20 cellular contexts compared by ENCODE assay signal in the genomic region with DNA sequence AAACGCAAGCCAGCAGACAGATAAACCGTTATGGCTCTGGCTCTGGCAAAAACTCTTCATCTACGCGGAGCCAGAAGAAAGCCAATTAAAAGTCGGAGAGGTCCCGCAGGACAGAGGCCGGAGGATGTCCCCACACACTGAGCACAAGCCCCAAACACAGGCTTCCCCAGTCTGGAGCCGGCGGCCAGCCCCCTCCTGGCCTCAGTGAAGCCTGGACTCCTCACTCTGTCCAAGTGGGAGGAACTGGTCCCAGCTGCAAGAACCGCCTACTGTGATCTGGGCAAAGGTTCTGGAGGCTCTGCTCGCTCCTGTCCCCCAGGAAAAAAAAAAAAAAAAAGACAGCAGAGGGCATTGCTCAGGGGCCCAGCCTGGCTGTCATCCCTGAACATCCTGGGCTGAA. TPM values are rescaled to one million over a fixed set of nuclear protein-coding genes. Genes with fewer than 3 reads are reported as not detected.
DNase-seq lines count a peak whose midpoint lies in the region; ATAC-seq and TF ChIP-seq lines count a peak whose summit lies in the region.
"Had no signal": no experiment of that assay in that cellular context is flagged by ENCODE, and none has a peak within 500 bp of the region (broad histone marks: within the 10 kb centered on the region; RNA-seq: fewer than 3 reads in every experiment).

No MANE protein-coding gene starts in this region.

- H3K36me3 ChIP-seq in gastroesophageal sphincter (no peaks in the 10 kb centered on the region), upper lobe of left lung (no peaks in the 10 kb centered on the region)
- H3K36me3 ChIP-seq: ascending aorta had no signal

- no peak for TF ChIP-seq CTCF in WTC11 (IDR thresholded peaks at IDR 0.05)
- no peak for TF ChIP-seq CTCF in gastroesophageal sphincter (IDR thresholded peaks at IDR 0.05)
- no peak for TF ChIP-seq CTCF in mesothelial cell of epicardium (IDR thresholded peaks at IDR 0.05; ENCODE audit: unreplicated experiment)
- no peak for TF ChIP-seq CTCF in upper lobe of left lung (IDR thresholded peaks at IDR 0.05)

- DNase-seq in WTC11 (ENCODE audit: low spot score) (peak; percentile 9), mesothelial cell of epicardium (ENCODE audit: low spot score in 2 of 2, unreplicated experiment in 2 of 2) (no peak), upper lobe of left lung (no peak)
- DNase-seq: activated CD4-positive, alpha-beta T cell treated with anti-CD3 and anti-CD28 coated beads, Interleukin-2, amount 50 U/mL, for 48 hours; activated naive CD4-positive, alpha-beta T cell treated with anti-CD3 and anti-CD28 coated beads for 36 hours; KBM-7; MV-4-11; NCI-H187; NCI-H446; RPMI8226; stimulated activated CD4-positive, alpha-beta T cell treated with anti-CD3 and anti-CD28 coated beads, Interleukin-15, amount 100 ng/mL, for 24 hours; T-cell had no signal

- 32 to 60% methylated on average over 3 to 9 of the region's 11 CpGs for WGBS in gastroesophageal sphincter (ENCODE audit: low coverage in 1 of 2), 2 donors
- 73 to 84% methylated on average over 11 of the region's 11 CpGs for WGBS in upper lobe of left lung, 2 donors

- H3K27ac Mint-ChIP-seq in WTC11 (no peak overlapping the region), mesothelial cell of epicardium (peak overlapping the region; percentile 21)
- H3K27ac Mint-ChIP-seq: activated naive CD4-positive, alpha-beta T cell treated with anti-CD3 and anti-CD28 coated beads for 36 hours; memory B cell; stimulated activated effector memory CD8-positive, alpha-beta T cell treated with anti-CD3 and anti-CD28 coated beads, Interleukin-12 subunit alpha, Interleukin-12 subunit beta, amount 100 ng/mL, for 72 hours; T-cell had no signal

- ATAC-seq in WTC11 = no peak
- peak; percentile 68 for ATAC-seq in gastroesophageal sphincter
- ATAC-seq in upper lobe of left lung (ENCODE audit: low FRiP score in 2 of 2) = peak; percentile 67 to 70
- no peak for ATAC-seq in HG03432 (IDR thresholded peaks at IDR 0.05; ENCODE audit: unreplicated experiment)
- ATAC-seq in GM18498 (IDR thresholded peaks at IDR 0.05; ENCODE audit: unreplicated experiment) = no peak
- ATAC-seq in GM21515 (IDR thresholded peaks at IDR 0.05; ENCODE audit: unreplicated experiment) = no peak
- ATAC-seq: HCT116; stimulated activated effector memory CD8-positive, alpha-beta T cell treated with anti-CD3 and anti-CD28 coated beads, Interleukin-12 subunit alpha, Interleukin-12 subunit beta, amount 100 ng/mL, for 72 hours; T-cell had no signal

- POLR2A ChIA-PET in WTC11 (lab: Charles Lee) = no interaction called here

- H3K36me3 Mint-ChIP-seq in WTC11 = peaks cover 11% of the 10 kb centered on the region
- no peaks in the 10 kb centered on the region for H3K36me3 Mint-ChIP-seq in mesothelial cell of epicardium
- H3K36me3 Mint-ChIP-seq: memory B cell; stimulated activated effector memory CD8-positive, alpha-beta T cell treated with anti-CD3 and anti-CD28 coated beads, Interleukin-12 subunit alpha, Interleukin-12 subunit beta, amount 100 ng/mL, for 72 hours; T-cell had no signal

- TF ChIP-seq EP300 in gastroesophageal sphincter (IDR thresholded peaks at IDR 0.05) = no peak
- TF ChIP-seq EP300 in upper lobe of left lung (IDR thresholded peaks at IDR 0.05) = no peak

- H3K9me3 Mint-ChIP-seq in WTC11 (peaks cover 32% of the 10 kb centered on the region), mesothelial cell of epicardium (peaks cover 28% of the 10 kb centered on the region)

- H3K4me1 ChIP-seq in gastroesophageal sphincter (peaks cover 0 to 7% (median 0%) of the 10 kb centered on the region in 3 donors), upper lobe of left lung (peaks cover 0 to 3% (median 0%) of the 10 kb centered on the region in 4 donors)
- H3K4me1 ChIP-seq: ascending aorta had no signal

- H3K27ac ChIP-seq in gastroesophageal sphincter = peak overlapping the region in 1 of 4 donors; percentile 16
- H3K27ac ChIP-seq in upper lobe of left lung = peak overlapping the region in 1 of 4 donors; percentile 27
- H3K27ac ChIP-seq: ascending aorta had no signal

- CTCF ChIA-PET in WTC11 (lab: Charles Lee) = no interaction called here

- H3K4me3 ChIP-seq in gastroesophageal sphincter = no peak overlapping the region
- no peak overlapping the region for H3K4me3 ChIP-seq in upper lobe of left lung
- H3K4me3 ChIP-seq: ascending aorta had no signal

- H3K4me3 Mint-ChIP-seq in WTC11 (no peak overlapping the region), mesothelial cell of epicardium (no peak overlapping the region)
- H3K4me3 Mint-ChIP-seq: activated naive CD4-positive, alpha-beta T cell treated with anti-CD3 and anti-CD28 coated beads for 36 hours; memory B cell; stimulated activated effector memory CD8-positive, alpha-beta T cell treated with anti-CD3 and anti-CD28 coated beads, Interleukin-12 subunit alpha, Interleukin-12 subunit beta, amount 100 ng/mL, for 72 hours; T-cell had no signal

- H3K27me3 ChIP-seq in gastroesophageal sphincter (no peaks in the 10 kb centered on the region), upper lobe of left lung (no peaks in the 10 kb centered on the region)
- H3K27me3 ChIP-seq: ascending aorta had no signal

- H3K27me3 Mint-ChIP-seq in WTC11 (ENCODE audit: low read depth) (0 out of 2 replicates have a peak, but pooled peaks cover 3% of the 10 kb centered on the region), mesothelial cell of epicardium (ENCODE audit: low read depth) (no peaks in the 10 kb centered on the region)
- H3K27me3 Mint-ChIP-seq: T-cell had no signal

- peaks cover 4% of the 10 kb centered on the region; the same call in 1 of the 2 replicates for H3K4me1 Mint-ChIP-seq in WTC11
- peaks cover 3% of the 10 kb centered on the region for H3K4me1 Mint-ChIP-seq in mesothelial cell of epicardium
- H3K4me1 Mint-ChIP-seq: stimulated activated effector memory CD8-positive, alpha-beta T cell treated with anti-CD3 and anti-CD28 coated beads, Interleukin-12 subunit alpha, Interleukin-12 subunit beta, amount 100 ng/mL, for 72 hours; T-cell had no signal

- TF ChIP-seq POLR2A in gastroesophageal sphincter (IDR thresholded peaks at IDR 0.05) (no peak), upper lobe of left lung (IDR thresholded peaks at IDR 0.05) (no peak)

- H3K9me3 ChIP-seq in gastroesophageal sphincter = peaks cover 0 to 38% (median 0%) of the 10 kb centered on the region in 3 donors
- H3K9me3 ChIP-seq in upper lobe of left lung = peaks cover 0 to 17% (median 4%) of the 10 kb centered on the region in 4 donors

TF ChIP-seq in WTC11, 78 proteins besides CTCF, POLR2A, EP300 and RAD21:
- no peak for TF ChIP-seq PRRX2 (CRISPR knock-in tag; IDR thresholded peaks at IDR 0.05)

RNA-seq across cellular contexts. Expression of a gene that starts 44.4 kb away (rescaled TPM):
- total RNA-seq in WTC11 (2021) = 6.9 to 11.2 TPM (median 9.0 TPM) in 3 replicates
- total RNA-seq in gastroesophageal sphincter = 10 to 100 TPM; 14.8 to 24.8 (median 22.6) TPM
- total RNA-seq in mesothelial cell of epicardium = 8.2 to 10.5 TPM (median 9.5 TPM) in 3 replicates
- total RNA-seq in upper lobe of left lung = 100 to 1,000 TPM in 1 of 6 donors, 10 to 100 TPM in 5; 10.0 to 114 (median 25.7) TPM
- total RNA-seq: activated naive CD4-positive, alpha-beta T cell treated with anti-CD3 and anti-CD28 coated beads for 36 hours had no signal

Comparison
In these comparisons a context has a peak if more than half of its experiments do, and no peak if none do; other contexts are left out.
1. ATAC-seq: peak in gastroesophageal sphincter (single experiment) and upper lobe of left lung (2 of 2); none in WTC11 (single experiment), HG03432 (single experiment), GM18498 (single experiment) and GM21515 (single experiment).